ENCODE assay signal across 2 cellular contexts in the genomic region with DNA sequence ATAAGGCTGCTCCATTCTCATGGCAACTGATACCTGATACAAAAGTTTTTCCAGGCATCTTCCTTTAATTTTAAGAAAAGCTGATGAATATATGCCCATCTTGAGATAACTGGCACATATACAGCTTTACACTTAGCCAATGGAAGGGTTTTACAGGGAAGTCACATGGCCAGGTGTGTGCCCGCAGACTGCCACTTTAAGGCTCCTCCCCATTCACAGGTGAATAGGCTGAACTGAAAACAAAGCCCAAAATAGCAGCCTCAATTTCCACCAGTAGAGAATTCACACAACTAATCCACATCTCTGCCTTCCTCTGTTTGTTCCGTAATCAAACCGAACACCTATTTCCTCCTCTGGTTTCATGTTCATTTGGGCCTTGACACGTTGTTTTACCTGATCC.
TF ChIP-seq lines count a peak whose summit lies in the region.

No MANE protein-coding gene starts in this region.

TF ChIP-seq in A549, 52 proteins besides CTCF, POLR2A, EP300 and RAD21:
- TF ChIP-seq KDM5A (IDR thresholded peaks at IDR 0.05) (no peak), ZFP36 (IDR thresholded peaks at IDR 0.05; ENCODE audit: borderline replicate concordance, partially characterized antibody) (no peak), BHLHE40 (IDR thresholded peaks at IDR 0.05; ENCODE audit: low read depth, low read length) (no peak), CHD4 (IDR thresholded peaks at IDR 0.05; ENCODE audit: borderline replicate concordance) (no peak), EHF (CRISPR knock-in tag; IDR thresholded peaks at IDR 0.05) (no peak), HEYL (CRISPR knock-in tag; IDR thresholded peaks at IDR 0.05) (no peak), CBX8 (IDR thresholded peaks at IDR 0.05) (no peak)
- TF ChIP-seq, protein P1, sequence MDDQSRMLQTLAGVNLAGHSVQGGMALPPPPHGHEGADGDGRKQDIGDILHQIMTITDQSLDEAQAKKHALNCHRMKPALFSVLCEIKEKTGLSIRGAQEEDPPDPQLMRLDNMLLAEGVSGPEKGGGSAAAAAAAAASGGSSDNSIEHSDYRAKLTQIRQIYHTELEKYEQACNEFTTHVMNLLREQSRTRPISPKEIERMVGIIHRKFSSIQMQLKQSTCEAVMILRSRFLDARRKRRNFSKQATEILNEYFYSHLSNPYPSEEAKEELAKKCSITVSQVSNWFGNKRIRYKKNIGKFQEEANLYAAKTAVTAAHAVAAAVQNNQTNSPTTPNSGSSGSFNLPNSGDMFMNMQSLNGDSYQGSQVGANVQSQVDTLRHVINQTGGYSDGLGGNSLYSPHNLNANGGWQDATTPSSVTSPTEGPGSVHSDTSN (IDR thresholded peaks at IDR 0.05): no peak

TF ChIP-seq in GM23338, 12 proteins besides CTCF, POLR2A, EP300 and RAD21:
- no peak for TF ChIP-seq JUNB (IDR thresholded peaks at IDR 0.05; ENCODE audit: unreplicated experiment)
- no peak for TF ChIP-seq ZNF331 (CRISPR knock-in tag; IDR thresholded peaks at IDR 0.05; ENCODE audit: low read depth)
- no peak for TF ChIP-seq CREB1 (CRISPR knock-in tag; IDR thresholded peaks at IDR 0.05; ENCODE audit: low read depth)
- no peak for TF ChIP-seq NANOG (IDR thresholded peaks at IDR 0.05; ENCODE audit: borderline replicate concordance)
- TF ChIP-seq STAT1 (IDR thresholded peaks at IDR 0.05; ENCODE audit: unreplicated experiment): no peak
- TF ChIP-seq, protein P2, sequence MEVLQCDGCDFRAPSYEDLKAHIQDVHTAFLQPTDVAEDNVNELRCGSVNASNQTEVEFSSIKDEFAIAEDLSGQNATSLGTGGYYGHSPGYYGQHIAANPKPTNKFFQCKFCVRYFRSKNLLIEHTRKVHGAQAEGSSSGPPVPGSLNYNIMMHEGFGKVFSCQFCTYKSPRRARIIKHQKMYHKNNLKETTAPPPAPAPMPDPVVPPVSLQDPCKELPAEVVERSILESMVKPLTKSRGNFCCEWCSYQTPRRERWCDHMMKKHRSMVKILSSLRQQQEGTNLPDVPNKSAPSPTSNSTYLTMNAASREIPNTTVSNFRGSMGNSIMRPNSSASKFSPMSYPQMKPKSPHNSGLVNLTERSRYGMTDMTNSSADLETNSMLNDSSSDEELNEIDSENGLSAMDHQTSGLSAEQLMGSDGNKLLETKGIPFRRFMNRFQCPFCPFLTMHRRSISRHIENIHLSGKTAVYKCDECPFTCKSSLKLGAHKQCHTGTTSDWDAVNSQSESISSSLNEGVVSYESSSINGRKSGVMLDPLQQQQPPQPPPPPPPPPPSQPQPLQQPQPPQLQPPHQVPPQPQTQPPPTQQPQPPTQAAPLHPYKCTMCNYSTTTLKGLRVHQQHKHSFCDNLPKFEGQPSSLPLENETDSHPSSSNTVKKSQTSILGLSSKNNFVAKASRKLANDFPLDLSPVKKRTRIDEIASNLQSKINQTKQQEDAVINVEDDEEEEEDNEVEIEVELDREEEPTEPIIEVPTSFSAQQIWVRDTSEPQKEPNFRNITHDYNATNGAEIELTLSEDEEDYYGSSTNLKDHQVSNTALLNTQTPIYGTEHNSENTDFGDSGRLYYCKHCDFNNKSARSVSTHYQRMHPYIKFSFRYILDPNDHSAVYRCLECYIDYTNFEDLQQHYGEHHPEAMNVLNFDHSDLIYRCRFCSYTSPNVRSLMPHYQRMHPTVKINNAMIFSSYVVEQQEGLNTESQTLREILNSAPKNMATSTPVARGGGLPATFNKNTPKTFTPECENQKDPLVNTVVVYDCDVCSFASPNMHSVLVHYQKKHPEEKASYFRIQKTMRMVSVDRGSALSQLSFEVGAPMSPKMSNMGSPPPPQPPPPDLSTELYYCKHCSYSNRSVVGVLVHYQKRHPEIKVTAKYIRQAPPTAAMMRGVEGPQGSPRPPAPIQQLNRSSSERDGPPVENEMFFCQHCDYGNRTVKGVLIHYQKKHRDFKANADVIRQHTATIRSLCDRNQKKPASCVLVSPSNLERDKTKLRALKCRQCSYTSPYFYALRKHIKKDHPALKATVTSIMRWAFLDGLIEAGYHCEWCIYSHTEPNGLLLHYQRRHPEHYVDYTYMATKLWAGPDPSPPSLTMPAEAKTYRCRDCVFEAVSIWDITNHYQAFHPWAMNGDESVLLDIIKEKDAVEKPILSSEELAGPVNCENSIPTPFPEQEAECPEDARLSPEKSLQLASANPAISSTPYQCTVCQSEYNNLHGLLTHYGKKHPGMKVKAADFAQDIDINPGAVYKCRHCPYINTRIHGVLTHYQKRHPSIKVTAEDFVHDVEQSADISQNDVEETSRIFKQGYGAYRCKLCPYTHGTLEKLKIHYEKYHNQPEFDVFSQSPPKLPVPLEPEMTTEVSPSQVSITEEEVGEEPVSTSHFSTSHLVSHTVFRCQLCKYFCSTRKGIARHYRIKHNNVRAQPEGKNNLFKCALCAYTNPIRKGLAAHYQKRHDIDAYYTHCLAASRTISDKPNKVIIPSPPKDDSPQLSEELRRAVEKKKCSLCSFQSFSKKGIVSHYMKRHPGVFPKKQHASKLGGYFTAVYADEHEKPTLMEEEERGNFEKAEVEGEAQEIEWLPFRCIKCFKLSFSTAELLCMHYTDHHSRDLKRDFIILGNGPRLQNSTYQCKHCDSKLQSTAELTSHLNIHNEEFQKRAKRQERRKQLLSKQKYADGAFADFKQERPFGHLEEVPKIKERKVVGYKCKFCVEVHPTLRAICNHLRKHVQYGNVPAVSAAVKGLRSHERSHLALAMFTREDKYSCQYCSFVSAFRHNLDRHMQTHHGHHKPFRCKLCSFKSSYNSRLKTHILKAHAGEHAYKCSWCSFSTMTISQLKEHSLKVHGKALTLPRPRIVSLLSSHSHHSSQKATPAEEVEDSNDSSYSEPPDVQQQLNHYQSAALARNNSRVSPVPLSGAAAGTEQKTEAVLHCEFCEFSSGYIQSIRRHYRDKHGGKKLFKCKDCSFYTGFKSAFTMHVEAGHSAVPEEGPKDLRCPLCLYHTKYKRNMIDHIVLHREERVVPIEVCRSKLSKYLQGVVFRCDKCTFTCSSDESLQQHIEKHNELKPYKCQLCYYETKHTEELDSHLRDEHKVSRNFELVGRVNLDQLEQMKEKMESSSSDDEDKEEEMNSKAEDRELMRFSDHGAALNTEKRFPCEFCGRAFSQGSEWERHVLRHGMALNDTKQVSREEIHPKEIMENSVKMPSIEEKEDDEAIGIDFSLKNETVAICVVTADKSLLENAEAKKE (CRISPR knock-in tag; IDR thresholded peaks at IDR 0.05): no peak
